Comparison of ENCODE assay signal across 28 cellular contexts in the genomic region with DNA sequence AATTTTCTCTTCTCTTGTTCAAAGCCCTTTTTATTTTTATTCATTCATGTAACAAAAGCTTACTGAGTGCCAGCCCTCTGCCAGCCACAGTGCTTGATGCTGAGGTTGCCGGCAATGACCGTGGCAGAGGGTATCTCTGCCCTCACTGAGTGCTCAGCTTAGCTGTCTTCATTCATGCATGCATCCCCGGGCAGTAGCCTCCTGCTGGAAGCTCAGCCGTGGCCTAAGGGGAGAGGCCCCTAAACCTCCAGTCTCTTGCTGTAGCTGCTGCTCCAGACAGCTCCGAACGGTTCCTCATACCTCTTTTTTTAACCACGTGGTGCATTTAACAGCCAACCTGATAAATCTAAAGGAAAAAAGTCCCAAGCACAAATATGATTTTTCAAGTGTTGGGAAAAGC. TPM values are rescaled to one million over a fixed set of nuclear protein-coding genes. Genes with fewer than 3 reads are reported as not detected.
"Had no signal": no experiment of that assay in that cellular context is flagged by ENCODE, and none has a peak within 500 bp of the region (broad histone marks: within the 10 kb centered on the region; RNA-seq: fewer than 3 reads in every experiment).

No MANE protein-coding gene starts in this region.

- DNase-seq: hypothalamus; immature natural killer cell; kidney; left ventricle myocardium inferior; mesendoderm; naive B cell; natural killer cell; nucleus accumbens; pancreas; psoas muscle; right cardiac atrium; stimulated activated CD4-positive, alpha-beta T cell treated with anti-CD3 and anti-CD28 coated beads, Interleukin-12 subunit alpha, Interleukin-12 subunit beta, amount 100 ng/mL, for 4 hours; stimulated activated CD4-positive, alpha-beta T cell treated with anti-CD3 and anti-CD28 coated beads, Interleukin-15, amount 100 ng/mL, for 24 hours; stimulated activated CD4-positive, alpha-beta T cell treated with anti-CD3 and anti-CD28 coated beads, Interleukin-2, amount 100 ng/mL, for 24 hours; stimulated activated CD4-positive, alpha-beta T cell treated with anti-CD3 and anti-CD28 coated beads, Interleukin-4, amount 100 ng/mL, for 1 hour; stimulated activated naive B cell treated with anti-CD40 and anti-IgM and Interleukin-4, amounts not matched to agents 10 μg/mL and 1 μg/mL and 100 μg/mL, for 72 hours; stimulated activated naive CD8-positive, alpha-beta T cell treated with anti-CD3 and anti-CD28 coated beads, Interleukin-15, Interleukin-2, amounts not matched to agents 100 U/mL and 50 U/mL, for 24 hours; stomach; testis; transverse colon; upper lobe of left lung had no signal

- H3K36me3 Mint-ChIP-seq: immature natural killer cell; mesothelial cell of epicardium; naive B cell; natural killer cell; stimulated activated naive B cell treated with anti-CD40 and anti-IgM and Interleukin-4, amounts not matched to agents 10 μg/mL and 1 μg/mL and 100 μg/mL, for 72 hours had no signal

- H3K4me3 ChIP-seq: left ventricle myocardium inferior, lung, pancreas, psoas muscle, skin epidermis, stomach, testis, thyroid gland, transverse colon, upper lobe of left lung, vagina had no signal

- H3K36me3 ChIP-seq: left ventricle myocardium inferior, pancreas, stomach, thyroid gland, transverse colon, upper lobe of left lung, vagina had no signal

- H3K9me3 ChIP-seq: left ventricle myocardium inferior, pancreas, psoas muscle, stomach, testis, thyroid gland, transverse colon, upper lobe of left lung, vagina had no signal

- H3K9me3 Mint-ChIP-seq: immature natural killer cell, mesothelial cell of epicardium, natural killer cell had no signal

- H3K27ac Mint-ChIP-seq: immature natural killer cell; mesothelial cell of epicardium; natural killer cell; stimulated activated naive B cell treated with anti-CD40 and anti-IgM and Interleukin-4, amounts not matched to agents 10 μg/mL and 1 μg/mL and 100 μg/mL, for 72 hours had no signal

- H3K4me1 Mint-ChIP-seq: immature natural killer cell; mesothelial cell of epicardium; naive B cell; natural killer cell; stimulated activated naive B cell treated with anti-CD40 and anti-IgM and Interleukin-4, amounts not matched to agents 10 μg/mL and 1 μg/mL and 100 μg/mL, for 72 hours had no signal

- H3K4me3 Mint-ChIP-seq: immature natural killer cell; mesothelial cell of epicardium; natural killer cell; stimulated activated naive B cell treated with anti-CD40 and anti-IgM and Interleukin-4, amounts not matched to agents 10 μg/mL and 1 μg/mL and 100 μg/mL, for 72 hours had no signal

- H3K27ac ChIP-seq: left ventricle myocardium inferior, pancreas, psoas muscle, skin epidermis, stomach, testis, thyroid gland, transverse colon, upper lobe of left lung, vagina had no signal

- H3K27me3 ChIP-seq: pancreas, stomach, testis, thyroid gland, upper lobe of left lung, vagina had no signal

- H3K4me1 ChIP-seq: left ventricle myocardium inferior, pancreas, psoas muscle, stomach, testis, thyroid gland, transverse colon, upper lobe of left lung, vagina had no signal

- FAIRE-seq: islet of Langerhans, kidney, pancreas had no signal

- ATAC-seq: natural killer cell; pancreas; psoas muscle; right cardiac atrium; sciatic nerve; stimulated activated naive B cell treated with anti-CD40 and anti-IgM and Interleukin-4, amounts not matched to agents 10 μg/mL and 1 μg/mL and 100 μg/mL, for 72 hours; stimulated activated naive CD8-positive, alpha-beta T cell treated with anti-CD3 and anti-CD28 coated beads, Interleukin-15, Interleukin-2, amounts not matched to agents 100 U/mL and 50 U/mL, for 24 hours had no signal

RNA-seq across cellular contexts. Expression of a gene that starts 54.1 kb away (rescaled TPM):
- total RNA-seq: natural killer cell had no signal
- polyA plus RNA-seq: immature natural killer cell had no signal
